Comparison of ENCODE assay signal across 8 cellular contexts in the genomic region with DNA sequence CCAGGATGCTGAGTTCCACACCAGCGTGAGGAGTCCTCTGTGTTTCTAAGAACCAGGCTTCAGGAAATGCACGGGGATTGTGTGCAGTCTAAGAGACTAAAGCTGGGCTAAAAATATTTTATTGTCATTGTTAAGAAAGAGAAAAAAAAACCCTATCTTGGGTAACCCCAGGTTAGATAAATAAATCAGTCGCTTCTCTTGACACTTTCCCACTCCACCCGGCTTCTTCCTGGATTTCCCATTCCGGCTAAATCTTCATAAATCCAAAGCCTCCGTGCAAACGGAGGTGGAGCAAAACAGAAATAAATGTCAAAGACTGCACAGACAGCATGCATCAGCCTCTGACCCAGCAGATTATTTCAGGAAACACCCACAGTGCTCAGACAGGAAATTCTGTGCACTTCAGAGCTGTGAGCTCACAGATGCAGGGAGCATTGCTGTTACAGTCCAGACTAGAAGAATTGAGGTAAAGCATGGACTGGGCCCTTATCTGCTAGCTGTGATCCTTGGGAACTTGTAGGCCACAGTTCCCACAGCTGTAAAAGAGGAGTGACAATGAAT. TPM values are rescaled to one million over a fixed set of nuclear protein-coding genes. Genes with fewer than 3 reads are reported as not detected.
DNase-seq lines count a peak whose midpoint lies in the region; ATAC-seq and TF ChIP-seq lines count a peak whose summit lies in the region.
"Had no signal": no experiment of that assay in that cellular context is flagged by ENCODE, and none has a peak within 500 bp of the region (broad histone marks: within the 10 kb centered on the region; RNA-seq: fewer than 3 reads in every experiment).

No MANE protein-coding gene starts in this region.

- no peak overlapping the region for H2BK15ac ChIP-seq in neuronal stem cell (ENCODE audit: low read length)

- no peak overlapping the region for H2BK120ac ChIP-seq in neuronal stem cell (ENCODE audit: low read depth, low read length)

- no peak overlapping the region for H3K4me3 ChIP-seq in RWPE2 (ENCODE audit: severe bottlenecking)
- peak overlapping the region in 1 of 59 donors; percentile 5 for H3K4me3 ChIP-seq in dorsolateral prefrontal cortex
- H3K4me3 ChIP-seq in neuronal stem cell (ENCODE audit: low read length in 2 of 2) = no peak overlapping the region

- no peak overlapping the region for H4K91ac ChIP-seq in neuronal stem cell (ENCODE audit: low read depth, low read length, poor library complexity)

- no peak overlapping the region for H3K4ac ChIP-seq in neuronal stem cell (ENCODE audit: low read length)

- H3K14ac ChIP-seq in neuronal stem cell (ENCODE audit: low read length) = no peak overlapping the region

- H2AFZ ChIP-seq in neuronal stem cell (ENCODE audit: low read length) = peak overlapping the region; percentile 22

- no peak overlapping the region for H3K9ac ChIP-seq in neuronal stem cell (ENCODE audit: low read depth, low read length, poor library complexity)

- H3K23ac ChIP-seq in neuronal stem cell (ENCODE audit: low read depth, low read length, poor library complexity) = no peak overlapping the region

- no CpG with 5 or more reads among the region's 7 CpGs for WGBS in neuronal stem cell (ENCODE audit: extremely low coverage in 2 of 2, insufficient read length in 2 of 2, insufficient replicate concordance in 1 of 2), 2 donors

- no peaks in the 10 kb centered on the region for H3K79me1 ChIP-seq in neuronal stem cell (ENCODE audit: low read depth, low read length)

- H2BK12ac ChIP-seq in neuronal stem cell (ENCODE audit: low read length) = no peak overlapping the region

- H3K36me3 ChIP-seq in RWPE2 (ENCODE audit: low read depth) = no peaks in the 10 kb centered on the region
- no peaks in the 10 kb centered on the region for H3K36me3 ChIP-seq in neuronal stem cell (replicated peaks in 1 of 2; ENCODE audit: control insufficient read depth in 2 of 2, insufficient read depth in 2 of 2, low read length in 2 of 2)

- H3K4me2 ChIP-seq in neuronal stem cell (ENCODE audit: insufficient read depth, low read length, poor library complexity, severe bottlenecking) = no peak overlapping the region

- H3K27ac ChIP-seq in RWPE2 (ENCODE audit: poor library complexity, severe bottlenecking) = no peak overlapping the region
- H3K27ac ChIP-seq in dorsolateral prefrontal cortex = peak overlapping the region in 55 of 59 donors; percentile 9 to 83 (median 58)
- H3K27ac ChIP-seq in neuronal stem cell (replicated peaks; ENCODE audit: low read length) = no peak overlapping the region

- H3K9me3 ChIP-seq in RWPE2 (ENCODE audit: severe bottlenecking) (peaks cover 3% of the 10 kb centered on the region), neuronal stem cell (replicated peaks in 1 of 2; ENCODE audit: control insufficient read depth in 2 of 2, insufficient read depth in 1 of 2, low read depth in 1 of 2, low read length in 2 of 2) (no peaks in the 10 kb centered on the region)

- H2BK5ac ChIP-seq in neuronal stem cell (ENCODE audit: low read length) = no peak overlapping the region

- DNase-seq in RWPE2 (ENCODE audit: low spot score) = no peak
- DNase-seq in dorsolateral prefrontal cortex = peak in 2 of 10 donors; percentile 45
- no peak for DNase-seq in neuronal stem cell (ENCODE audit: low spot score)
- no peak for DNase-seq in epidermal melanocyte (ENCODE audit: insufficient read length, low spot score)
- no peak for DNase-seq in effector CD8-positive, alpha-beta T cell (lab: John Stamatoyannopoulos, UW)

- H3K4me1 ChIP-seq in RWPE2 (ENCODE audit: insufficient read depth, poor library complexity, severe bottlenecking) = no peaks in the 10 kb centered on the region
- no peaks in the 10 kb centered on the region for H3K4me1 ChIP-seq in neuronal stem cell (ENCODE audit: control insufficient read depth in 2 of 2, insufficient read depth in 1 of 2, low read depth in 1 of 2, low read length in 2 of 2)

- no peak overlapping the region for H3K18ac ChIP-seq in neuronal stem cell (ENCODE audit: low read length)

- H3K27me3 ChIP-seq in RWPE2 (ENCODE audit: insufficient read depth, poor library complexity, severe bottlenecking) (no peaks in the 10 kb centered on the region), dorsolateral prefrontal cortex (no peaks in the 10 kb centered on the region), neuronal stem cell (ENCODE audit: control insufficient read depth in 3 of 3, insufficient read depth in 3 of 3, low read depth in 1 of 3, low read length in 3 of 3) (peaks cover 0 to 3% (median 0%) of the 10 kb centered on the region in 3 experiments)

- no peak overlapping the region for H4K8ac ChIP-seq in neuronal stem cell (ENCODE audit: low read depth, low read length)

- TF ChIP-seq CTCF in RWPE2 (IDR thresholded peaks at IDR 0.05; ENCODE audit: poor library complexity, severe bottlenecking) (no peak), dorsolateral prefrontal cortex (IDR thresholded peaks at IDR 0.05 in 54 of 56, conservative IDR thresholded peaks at IDR 0.05 in 2 of 56; ENCODE audit: low read depth in 1 of 56, partially characterized antibody in 56 of 56) (no peak)

- no peak overlapping the region for H2AK5ac ChIP-seq in neuronal stem cell (ENCODE audit: low read depth, low read length)

- intact Hi-C loops in dorsolateral prefrontal cortex (cut with DNase I) = no loop called here

- ATAC-seq in GM18502 (IDR thresholded peaks at IDR 0.05; ENCODE audit: poor library complexity, unreplicated experiment) (peak; percentile 57), HG02588 (IDR thresholded peaks at IDR 0.05; ENCODE audit: unreplicated experiment) (peak; percentile 65), RWPE2 (ENCODE audit: low read depth) (peak; percentile 69)

RNA-seq across cellular contexts. Expression of a gene that starts 44.8 kb away (rescaled TPM):
- total RNA-seq in dorsolateral prefrontal cortex = 10 to 100 TPM; 34.8 to 69.0 (median 50.5) TPM
- polyA plus RNA-seq in neuronal stem cell (2013, experiment 1 of 2) = 0.70 TPM
- 0.89 TPM for polyA plus RNA-seq in neuronal stem cell (2013, experiment 2 of 2)
- total RNA-seq: activated CD8-positive, alpha-beta memory T cell treated with anti-CD3 and anti-CD28 coated beads for 36 hours had no signal

Comparison
In these comparisons a context has a peak if more than half of its experiments do, and no peak if none do; other contexts are left out.
1. H3K27ac ChIP-seq: peak in dorsolateral prefrontal cortex (55 of 59); none in RWPE2 (single experiment) and neuronal stem cell (single experiment).
2. Peak in every context shown above with its lines, with median percentiles within 50 percentile points of each other: ATAC-seq.